ENCODE assay signal across 2 cellular contexts in the genomic region with DNA sequence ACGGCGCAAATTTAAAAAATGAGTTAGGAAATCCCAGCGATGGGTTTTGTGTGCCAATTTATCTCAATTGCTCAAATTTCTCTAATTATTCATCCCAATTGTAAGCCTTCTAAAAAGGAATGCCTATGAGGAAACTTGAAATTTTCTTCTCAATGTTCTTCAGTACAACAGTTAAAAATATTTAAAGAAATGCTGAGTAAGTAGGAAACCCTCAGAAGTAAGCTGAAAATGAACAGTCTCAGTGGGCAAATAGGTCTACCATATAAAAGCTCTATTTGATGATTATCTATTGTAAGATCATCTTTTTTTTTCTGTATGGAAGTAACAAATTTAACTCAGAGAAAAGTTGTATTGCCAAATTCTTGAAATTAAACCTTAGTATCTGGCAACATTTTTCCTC.
TF ChIP-seq lines count a peak whose summit lies in the region.

No MANE protein-coding gene starts in this region.

TF ChIP-seq in A549, 52 proteins besides CTCF, POLR2A, EP300 and RAD21:
- no peak for TF ChIP-seq GATA3 (IDR thresholded peaks at IDR 0.05; ENCODE audit: borderline replicate concordance)
- peak; percentile 30 for TF ChIP-seq MAFK (IDR thresholded peaks at IDR 0.05; ENCODE audit: partially characterized antibody)

TF ChIP-seq in IMR-90, 13 proteins besides CTCF, POLR2A, EP300 and RAD21:
- no peak for TF ChIP-seq RCOR1 (IDR thresholded peaks at IDR 0.05; ENCODE audit: insufficient replicate concordance, low read length)
- no peak for TF ChIP-seq CHD1 (IDR thresholded peaks at IDR 0.05; ENCODE audit: low read depth, low read length)
- peak; percentile 34; the same call in 1 of the 2 replicates for TF ChIP-seq MAFK (IDR thresholded peaks at IDR 0.05; ENCODE audit: low read depth, low read length)
- no peak for TF ChIP-seq SMC3 (IDR thresholded peaks at IDR 0.05; ENCODE audit: low read depth, low read length)
